In the genomic region with DNA sequence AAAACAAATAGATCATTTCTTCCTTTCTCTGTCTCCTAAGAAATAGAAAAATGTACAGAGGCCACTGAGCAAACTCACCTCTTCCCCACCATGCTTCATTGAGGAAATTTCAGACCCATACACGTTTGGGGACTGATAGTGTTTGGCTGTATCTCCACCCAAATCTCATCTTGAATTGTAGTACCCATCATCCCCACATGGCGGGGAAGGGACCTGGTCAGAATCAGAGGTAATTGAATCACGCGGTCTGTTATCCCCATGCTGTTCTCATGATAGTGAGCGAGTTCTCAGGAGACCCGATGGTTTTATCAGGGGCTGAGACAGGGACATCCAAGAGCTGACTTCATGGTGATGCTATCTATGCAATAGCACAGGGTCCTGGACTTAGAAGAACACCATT, we compare ENCODE assay signal across 21 cellular contexts.
DNase-seq lines count a peak whose midpoint lies in the region; ATAC-seq and TF ChIP-seq lines count a peak whose summit lies in the region.
"Had no signal": no experiment of that assay in that cellular context is flagged by ENCODE, and none has a peak within 500 bp of the region (broad histone marks: within the 10 kb centered on the region; RNA-seq: fewer than 3 reads in every experiment).

No MANE protein-coding gene starts in this region.

- H3K9me3 ChIP-seq in breast epithelium (no peaks in the 10 kb centered on the region), PC-9 (ENCODE audit: insufficient read depth, low read depth) (no peaks in the 10 kb centered on the region), ascending aorta (no peaks in the 10 kb centered on the region)
- no peaks in the 10 kb centered on the region for H3K9me3 ChIP-seq in CD8-positive, alpha-beta T cell (ENCODE audit: low read length)
- H3K9me3 ChIP-seq: Peyer's patch had no signal

- H3K27me3 Mint-ChIP-seq in MCF 10A (ENCODE audit: insufficient read depth, unreplicated experiment) = no peaks in the 10 kb centered on the region
- no peaks in the 10 kb centered on the region for H3K27me3 Mint-ChIP-seq in CD8-positive, alpha-beta T cell (ENCODE audit: low read depth)
- H3K27me3 Mint-ChIP-seq: memory B cell had no signal

- no peak for ATAC-seq in CD8-positive, alpha-beta T cell
- ATAC-seq: K562, right cardiac atrium had no signal

- H3K36me3 ChIP-seq in breast epithelium (no peaks in the 10 kb centered on the region), PC-9 (ENCODE audit: low read depth) (no peaks in the 10 kb centered on the region), ascending aorta (no peaks in the 10 kb centered on the region)
- H3K36me3 ChIP-seq in CD8-positive, alpha-beta T cell (ENCODE audit: insufficient read depth, low read length) = no peaks in the 10 kb centered on the region
- H3K36me3 ChIP-seq: Peyer's patch had no signal

- H3K4me3 ChIP-seq in breast epithelium (no peak overlapping the region), PC-9 (no peak overlapping the region), fibroblast of the aortic adventitia (ENCODE audit: low read depth, low read length) (no peak overlapping the region), ascending aorta (no peak overlapping the region)
- H3K4me3 ChIP-seq in CD8-positive, alpha-beta T cell (ENCODE audit: low read depth, low read length) = no peak overlapping the region
- H3K4me3 ChIP-seq: K562, Peyer's patch had no signal

- H3K9me3 Mint-ChIP-seq in MCF 10A (ENCODE audit: unreplicated experiment) = no peaks in the 10 kb centered on the region
- H3K9me3 Mint-ChIP-seq in CD8-positive, alpha-beta T cell = no peaks in the 10 kb centered on the region
- H3K9me3 Mint-ChIP-seq: brain had no signal

- H3K4me1 Mint-ChIP-seq in MCF 10A (ENCODE audit: insufficient read depth, unreplicated experiment) = no peaks in the 10 kb centered on the region
- H3K4me1 Mint-ChIP-seq in CD8-positive, alpha-beta T cell (ENCODE audit: low read depth) = no peaks in the 10 kb centered on the region
- H3K4me1 Mint-ChIP-seq: brain, immature natural killer cell had no signal

- H3K36me3 Mint-ChIP-seq in MCF 10A (ENCODE audit: insufficient read depth, unreplicated experiment) = no peaks in the 10 kb centered on the region
- H3K36me3 Mint-ChIP-seq in CD8-positive, alpha-beta T cell = no peaks in the 10 kb centered on the region
- H3K36me3 Mint-ChIP-seq: brain, memory B cell had no signal

- DNase-seq in MCF 10A (ENCODE audit: unreplicated experiment) = no peak
- no peak for DNase-seq in breast epithelium (ENCODE audit: low spot score in 2 of 2)
- no peak for DNase-seq in PC-9
- DNase-seq in fibroblast of the aortic adventitia (ENCODE audit: low read depth) = no peak
- no peak for DNase-seq in ascending aorta (ENCODE audit: low spot score in 2 of 2)
- no peak for DNase-seq in activated CD4-positive, alpha-beta T cell treated with anti-CD3 and anti-CD28 coated beads for 4 hours
- no peak for DNase-seq in SK-N-DZ (ENCODE audit: low spot score)
- no peak for DNase-seq in CD8-positive, alpha-beta T cell
- DNase-seq: Calu3; effector CD4-positive, alpha-beta T cell; foreskin melanocyte; HCEC 1CT; immature natural killer cell; NCI-H446 treated with DMSO at 0.1 percent for 48 hours; Peyer's patch; right cardiac atrium; stimulated activated CD4-positive, alpha-beta T cell treated with anti-CD3 and anti-CD28 coated beads, Interleukin-2, amount 100 ng/mL, for 24 hours; T-helper 1 cell had no signal

- H2AFZ ChIP-seq in PC-9 = no peak overlapping the region

- intact Hi-C loops in MCF 10A (cut with micrococcal nuclease) (no loop called here), breast epithelium (cut with DNase I; ENCODE audit: low total_unique reads) (no loop called here), PC-9 (cut with micrococcal nuclease; ENCODE audit: unreplicated experiment) (no loop called here), ascending aorta (cut with DNase I) (no loop called here)
- intact Hi-C loops in CD8-positive, alpha-beta T cell (cut with DNase I, micrococcal nuclease) = no loop called here

- BruUV-seq in MCF 10A (replicated peaks; lab: Mats Ljungman, UMichigan) (no TSS peak), PC-9 (replicated peaks; lab: Mats Ljungman, UMichigan) (no TSS peak)

- no peaks in the 10 kb centered on the region for H3K27me3 ChIP-seq in breast epithelium
- no peaks in the 10 kb centered on the region for H3K27me3 ChIP-seq in PC-9 (ENCODE audit: insufficient read depth, low read depth)
- no peaks in the 10 kb centered on the region for H3K27me3 ChIP-seq in ascending aorta
- H3K27me3 ChIP-seq in CD8-positive, alpha-beta T cell (ENCODE audit: insufficient read depth, low read length) = no peaks in the 10 kb centered on the region
- H3K27me3 ChIP-seq: Peyer's patch had no signal

- no peaks in the 10 kb centered on the region for H4K20me1 ChIP-seq in PC-9 (ENCODE audit: insufficient read depth)

- no peak overlapping the region for H3K4me2 ChIP-seq in PC-9

- H3K27ac Mint-ChIP-seq in MCF 10A (ENCODE audit: low read depth, unreplicated experiment) = no peak overlapping the region
- no peak overlapping the region for H3K27ac Mint-ChIP-seq in CD8-positive, alpha-beta T cell
- H3K27ac Mint-ChIP-seq: brain, immature natural killer cell, memory B cell had no signal

- POLR2A ChIA-PET in MCF 10A (lab: Yijun Ruan, JAX) = interaction anchor here (0.7 kb wide), 1 partner anchor 628 kb away, joined by 3 read pairs; no protein-coding TSS in a partner anchor
- POLR2A ChIA-PET in PC-9 (lab: Charles Lee; ENCODE audit: unreplicated experiment) = no interaction called here
- POLR2A ChIA-PET in CD8-positive, alpha-beta T cell (lab: Charles Lee) = no interaction called here

- no peak for TF ChIP-seq POLR2A in breast epithelium (IDR thresholded peaks at IDR 0.05)

- CTCF ChIA-PET in MCF 10A (lab: Yijun Ruan, JAX) (interaction anchor here (1.2 kb wide), 1 partner anchor 35 kb away, joined by 3 read pairs; no protein-coding TSS in a partner anchor), PC-9 (lab: Charles Lee) (no interaction called here)
- CTCF ChIA-PET in CD8-positive, alpha-beta T cell (lab: Charles Lee) = no interaction called here

- H3F3A ChIP-seq in PC-9 (ENCODE audit: insufficient read depth, low read depth) = no peaks in the 10 kb centered on the region

- H3K4me1 ChIP-seq in breast epithelium = no peaks in the 10 kb centered on the region
- no peaks in the 10 kb centered on the region for H3K4me1 ChIP-seq in PC-9 (replicated peaks; ENCODE audit: insufficient read depth)
- H3K4me1 ChIP-seq in ascending aorta = no peaks in the 10 kb centered on the region
- H3K4me1 ChIP-seq in CD8-positive, alpha-beta T cell (ENCODE audit: insufficient read depth, low read length) = no peaks in the 10 kb centered on the region
- H3K4me1 ChIP-seq: Peyer's patch had no signal

- no peaks in the 10 kb centered on the region for H3K9me2 ChIP-seq in PC-9 (ENCODE audit: insufficient read depth)

- TF ChIP-seq CTCF in MCF 10A (IDR thresholded peaks at IDR 0.05; ENCODE audit: unreplicated experiment) (peak; percentile 17), breast epithelium (IDR thresholded peaks at IDR 0.05) (no peak), PC-9 (conservative IDR thresholded peaks at IDR 0.05) (0 out of 2 replicates have a peak, but pooled peaks have one; percentile 35), fibroblast of the aortic adventitia (IDR thresholded peaks at IDR 0.05; ENCODE audit: insufficient read depth, low read length) (peak; percentile 11), ascending aorta (IDR thresholded peaks at IDR 0.05) (no peak)
- no peak for TF ChIP-seq CTCF in CD8-positive, alpha-beta T cell (IDR thresholded peaks at IDR 0.05)

- no peak overlapping the region for H3K27ac ChIP-seq in breast epithelium
- no peak overlapping the region for H3K27ac ChIP-seq in PC-9
- no peak overlapping the region for H3K27ac ChIP-seq in ascending aorta
- H3K27ac ChIP-seq in CD8-positive, alpha-beta T cell (ENCODE audit: low read depth, low read length) = no peak overlapping the region
- H3K27ac ChIP-seq: Peyer's patch had no signal

- no peaks in the 10 kb centered on the region for H3K79me2 ChIP-seq in PC-9 (ENCODE audit: low read depth)

- H3K4me3 Mint-ChIP-seq in MCF 10A (ENCODE audit: unreplicated experiment) = no peak overlapping the region
- H3K4me3 Mint-ChIP-seq in CD8-positive, alpha-beta T cell = no peak overlapping the region
- H3K4me3 Mint-ChIP-seq: brain, immature natural killer cell, memory B cell had no signal

Comparison
In these comparisons a context has a peak if more than half of its experiments do, and no peak if none do; other contexts are left out.
1. CTCF ChIP-seq: peak in MCF 10A (single experiment), PC-9 (single experiment) and fibroblast of the aortic adventitia (single experiment); none in breast epithelium (0 of 3), ascending aorta (0 of 3) and CD8-positive, alpha-beta T cell (single experiment).